ENCODE assay signal across 8 cellular contexts in the genomic region with DNA sequence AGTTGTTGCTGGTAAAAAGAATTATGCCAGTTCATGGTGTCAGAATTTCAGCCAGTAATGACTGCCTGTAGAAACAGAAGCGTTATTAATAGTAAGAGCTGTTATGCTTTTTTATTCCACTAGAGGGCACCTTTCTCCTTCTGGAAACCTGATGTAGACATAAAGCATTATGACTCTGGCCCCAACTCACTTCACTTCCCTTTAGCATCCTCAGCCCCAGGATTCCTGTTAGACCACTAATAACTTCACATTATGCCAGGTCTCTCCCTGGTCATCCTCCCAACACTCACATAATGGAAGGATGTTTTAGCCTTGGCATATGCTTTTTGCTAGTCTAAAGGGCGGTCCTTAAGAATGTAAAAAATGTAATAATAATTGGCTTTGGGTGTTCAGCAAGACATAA. TPM values are rescaled to one million over a fixed set of nuclear protein-coding genes. Genes with fewer than 3 reads are reported as not detected.
DNase-seq lines count a peak whose midpoint lies in the region; ATAC-seq, FAIRE-seq and TF ChIP-seq lines count a peak whose summit lies in the region.

No MANE protein-coding gene starts in this region.

- H3K9me1 ChIP-seq in endothelial cell of umbilical vein (replicated peaks; ENCODE audit: control insufficient read depth, extremely low read depth, insufficient read depth, low read length) = no peaks in the 10 kb centered on the region

- TF ChIP-seq CTCF in cardiac muscle cell (IDR thresholded peaks at IDR 0.05; ENCODE audit: low read depth, low read length) (peak; percentile 63), H9 (conservative IDR thresholded peaks at IDR 0.05) (peak; percentile 83), RWPE1 (conservative IDR thresholded peaks at IDR 0.05; ENCODE audit: low read depth) (peak; percentile 81), endothelial cell of umbilical vein (IDR thresholded peaks at IDR 0.05; ENCODE audit: extremely low read depth in 1 of 2, insufficient read depth in 1 of 2, low read depth in 1 of 2, low read length in 2 of 2) (peak; percentile 55 to 56)

- no peak overlapping the region for H3K14ac ChIP-seq in H9 (ENCODE audit: insufficient read depth, low read length)

- no peak overlapping the region for H3K4me3 Mint-ChIP-seq in H9
- no peak overlapping the region for H3K4me3 Mint-ChIP-seq in naive thymus-derived CD8-positive, alpha-beta T cell

- H2BK20ac ChIP-seq in H9 (ENCODE audit: low read depth, low read length, poor library complexity, severe bottlenecking) = no peak overlapping the region

- intact Hi-C loops in left ventricle myocardium superior (cut with micrococcal nuclease) = no loop called here
- intact Hi-C loops in endothelial cell of umbilical vein (cut with micrococcal nuclease) = loop anchor here (1.0 to 5.0 kb wide), 5 partner anchors 35 to 591 kb away; a partner anchor contains a TSS

- H3K9me3 Mint-ChIP-seq in H9 = peaks cover 4 to 9% of the 10 kb centered on the region in 2 experiments; a peak in 4 of 5 replicates
- no peaks in the 10 kb centered on the region for H3K9me3 Mint-ChIP-seq in naive thymus-derived CD8-positive, alpha-beta T cell

- H3K4me3 ChIP-seq in cardiac muscle cell (no peak overlapping the region), endothelial cell of umbilical vein (replicated peaks in 1 of 3; ENCODE audit: insufficient read depth in 1 of 3, low read depth in 1 of 3, low read length in 3 of 3) (no peak overlapping the region)

- no peak overlapping the region for H3K27ac Mint-ChIP-seq in H9
- H3K27ac Mint-ChIP-seq in naive thymus-derived CD8-positive, alpha-beta T cell = no peak overlapping the region

- H3K23ac ChIP-seq in H9 (ENCODE audit: insufficient read length, low read depth, low read length) = no peak overlapping the region

- no peak overlapping the region for H4K8ac ChIP-seq in H9 (replicated peaks; ENCODE audit: insufficient read length, low read depth, low read length)

- dilution Hi-C loops in endothelial cell of umbilical vein (cut with MboI; ENCODE audit: extremely low pct_ligation_motif_present, low sequenced_read_pairs) = no loop called here

- H4K20me1 ChIP-seq in H9 (ENCODE audit: control insufficient read depth, insufficient read depth, insufficient read length) (no peaks in the 10 kb centered on the region), endothelial cell of umbilical vein (replicated peaks; ENCODE audit: control insufficient read depth, extremely low read depth, insufficient read depth, low read length) (no peaks in the 10 kb centered on the region)

- no peak overlapping the region for H3K18ac ChIP-seq in H9 (ENCODE audit: insufficient read length, low read depth, low read length)

- H2AK5ac ChIP-seq in H9 (ENCODE audit: insufficient read length, low read length) = no peak overlapping the region

- no TSS peak for BruUV-seq in endothelial cell of umbilical vein (replicated peaks; lab: Mats Ljungman, UMichigan)

- no peak overlapping the region for H2BK12ac ChIP-seq in H9 (ENCODE audit: insufficient read length, low read depth, low read length)

- no peak overlapping the region for H4K91ac ChIP-seq in H9 (ENCODE audit: insufficient read length, low read depth, low read length)

- no peaks in the 10 kb centered on the region for H3K79me2 ChIP-seq in H9 (ENCODE audit: insufficient read depth, low read length)
- no peaks in the 10 kb centered on the region for H3K79me2 ChIP-seq in endothelial cell of umbilical vein (ENCODE audit: control insufficient read depth, insufficient read depth, low read length)

- H3K36me3 Mint-ChIP-seq in H9 (ENCODE audit: insufficient read depth in 1 of 3, low read depth in 3 of 3) = peaks cover 4 to 15% (median 6%) of the 10 kb centered on the region in 3 experiments; a peak in 5 of 7 replicates
- H3K36me3 Mint-ChIP-seq in naive thymus-derived CD8-positive, alpha-beta T cell = no peaks in the 10 kb centered on the region

- POLR2A ChIA-PET in RWPE1 (lab: Yijun Ruan, JAX; ENCODE audit: low non-redundant PET) = no interaction called here
- POLR2A ChIA-PET in endothelial cell of umbilical vein (lab: Charles Lee) = no interaction called here
- POLR2A ChIA-PET in naive thymus-derived CD8-positive, alpha-beta T cell (lab: Charles Lee) = no interaction called here

- no peaks in the 10 kb centered on the region for H3K36me3 ChIP-seq in cardiac muscle cell
- H3K36me3 ChIP-seq in endothelial cell of umbilical vein (ENCODE audit: control insufficient read depth in 2 of 2, extremely low read depth in 1 of 2, insufficient read depth in 2 of 2, low read length in 2 of 2) = no peaks in the 10 kb centered on the region

- no peaks in the 10 kb centered on the region for H3K27me3 ChIP-seq in cardiac muscle cell
- no peaks in the 10 kb centered on the region for H3K27me3 ChIP-seq in H9 (ENCODE audit: insufficient read depth, low read length)
- H3K27me3 ChIP-seq in endothelial cell of umbilical vein (ENCODE audit: control insufficient read depth in 2 of 2, insufficient read depth in 2 of 2, low read length in 2 of 2) = no peaks in the 10 kb centered on the region

- no peaks in the 10 kb centered on the region for H3K79me1 ChIP-seq in H9 (ENCODE audit: insufficient read depth, low read depth, low read length, poor library complexity, severe bottlenecking)

- CTCF ChIA-PET in RWPE1 (lab: Yijun Ruan, JAX) = interaction anchor here (0.6 to 0.7 kb wide), 3 partner anchors 16 to 181 kb away, joined by 3 to 4 read pairs (median 3); no protein-coding TSS in a partner anchor
- CTCF ChIA-PET in endothelial cell of umbilical vein (lab: Charles Lee) = interaction anchor here (0.6 to 3.6 kb wide), 30 partner anchors 9 to 591 kb away, joined by 3 to 32 read pairs (median 4); a partner anchor contains a TSS

- H3K9me3 ChIP-seq in cardiac muscle cell (ENCODE audit: low read depth) = no peaks in the 10 kb centered on the region
- no peaks in the 10 kb centered on the region for H3K9me3 ChIP-seq in H9 (ENCODE audit: control insufficient read depth, low read depth, low read length)
- no peaks in the 10 kb centered on the region for H3K9me3 ChIP-seq in endothelial cell of umbilical vein (replicated peaks; ENCODE audit: control insufficient read depth, insufficient read depth, low read length)

- H3K4ac ChIP-seq in H9 (ENCODE audit: low read depth, low read length) = no peak overlapping the region

- peaks cover 1% of the 10 kb centered on the region for H3K27me3 Mint-ChIP-seq in H9 (ENCODE audit: low read depth)
- peaks cover 3 to 38% (median 15%) of the 10 kb centered on the region in 5 donors for H3K27me3 Mint-ChIP-seq in naive thymus-derived CD8-positive, alpha-beta T cell

- peaks cover 15 to 26% of the 10 kb centered on the region in 2 experiments for H3K4me1 Mint-ChIP-seq in H9
- H3K4me1 Mint-ChIP-seq in naive thymus-derived CD8-positive, alpha-beta T cell = peaks cover 0 to 12% (median 1%) of the 10 kb centered on the region in 4 donors

- no peak overlapping the region for H2BK5ac ChIP-seq in H9 (ENCODE audit: insufficient read length, low read length)

- H3T11ph ChIP-seq in H9 (ENCODE audit: low read length) = no peak overlapping the region

- no CpG with 5 or more reads among the region's 2 CpGs for WGBS in H9 (ENCODE audit: extremely low coverage, insufficient read length, low lambda C conversion rate)

- no peaks in the 10 kb centered on the region for H3K23me2 ChIP-seq in H9 (ENCODE audit: insufficient read length, low read depth, low read length, poor library complexity, severe bottlenecking)

- H4K5ac ChIP-seq in H9 (ENCODE audit: insufficient read length, low read depth, low read length) = no peak overlapping the region

- no peak overlapping the region for H3K27ac ChIP-seq in cardiac muscle cell
- H3K27ac ChIP-seq in H9 (ENCODE audit: insufficient read length, low read depth, low read length) = no peak overlapping the region
- H3K27ac ChIP-seq in RWPE1 = no peak overlapping the region
- H3K27ac ChIP-seq in endothelial cell of umbilical vein (ENCODE audit: insufficient read depth, low read depth, low read length) = no peak overlapping the region

- no peak overlapping the region for H3K56ac ChIP-seq in H9 (ENCODE audit: insufficient read length, low read depth, low read length)

- FAIRE-seq in endothelial cell of umbilical vein (lab: Jason Lieb, UNC) = peak; percentile 77

- H2BK120ac ChIP-seq in H9 (ENCODE audit: low read depth, low read length, poor library complexity, severe bottlenecking) = no peak overlapping the region

- no peak for ATAC-seq in left ventricle myocardium superior
- ATAC-seq in naive thymus-derived CD8-positive, alpha-beta T cell = peak; percentile 57 to 65

- no peak overlapping the region for H2BK15ac ChIP-seq in H9 (ENCODE audit: low read depth, low read length)

- no peak overlapping the region for H2AFZ ChIP-seq in H9 (ENCODE audit: low read length)
- H2AFZ ChIP-seq in endothelial cell of umbilical vein (ENCODE audit: low read depth, low read length) = no peak overlapping the region

- DNase-seq in cardiac muscle cell (ENCODE audit: low read depth in 1 of 2, low spot score in 1 of 2) = peak; percentile 78 to 82
- no peak for DNase-seq in left ventricle myocardium superior
- no peak for DNase-seq in H9
- peak; percentile 65 for DNase-seq in M059J (ENCODE audit: low read depth)
- peak; percentile 11 for DNase-seq in RWPE1 (ENCODE audit: low spot score)
- peak; percentile 71 for DNase-seq in endothelial cell of umbilical vein (ENCODE audit: low read depth, low spot score)
- DNase-seq in naive thymus-derived CD8-positive, alpha-beta T cell = peak in 3 of 10 donors; percentile 41 to 51 (median 48)
- no peak for DNase-seq in COLO668 (lab: John Stamatoyannopoulos, UW; ENCODE audit: unreplicated experiment)

- H3K4me2 ChIP-seq in H9 (ENCODE audit: insufficient read depth, insufficient read length, low read length) = no peak overlapping the region
- no peak overlapping the region for H3K4me2 ChIP-seq in endothelial cell of umbilical vein (ENCODE audit: insufficient read depth, low read length)

- H3K4me1 ChIP-seq in cardiac muscle cell (ENCODE audit: low read depth) (peaks cover 3% of the 10 kb centered on the region), H9 (ENCODE audit: insufficient read depth, low read length) (peaks cover 1% of the 10 kb centered on the region; the same call in 1 of the 2 replicates), endothelial cell of umbilical vein (ENCODE audit: control insufficient read depth, extremely low read depth, insufficient read depth, low read length) (peaks cover 28% of the 10 kb centered on the region)

- no peak for TF ChIP-seq POLR2A in endothelial cell of umbilical vein (IDR thresholded peaks at IDR 0.05; ENCODE audit: low read depth, low read length)

- no peak overlapping the region for H3K9ac ChIP-seq in H9 (ENCODE audit: extremely low read depth, insufficient read length, low read length)
- H3K9ac ChIP-seq in endothelial cell of umbilical vein (replicated peaks; ENCODE audit: extremely low read depth, insufficient read depth, low read length) = no peak overlapping the region

RNA-seq across cellular contexts. Expression of a gene that starts 34.9 kb away (rescaled TPM):
- 1.3 and 2.5 TPM in 2 replicates for total RNA-seq in cardiac muscle cell
- polyA plus RNA-seq in cardiac muscle cell = 0.84 and 5.3 TPM in 2 replicates
- 1.7 TPM for total RNA-seq in left ventricle myocardium superior
- 21.6 and 23.2 TPM in 2 replicates for total RNA-seq in H9 (2021)
- total RNA-seq in M059J (2014; rRNA removed; shearing (Covaris generic)) = 6.8 and 8.5 TPM in 2 replicates
- 20.8 and 21.4 TPM in 2 replicates for total RNA-seq in endothelial cell of umbilical vein
- 2.6 and 4.2 TPM in 2 replicates for polyA plus RNA-seq in endothelial cell of umbilical vein
- 4.5 and 4.8 TPM in 2 replicates for polyA plus RNA-seq in endothelial cell of umbilical vein (2011; cell fraction: cytosol; rRNA removed)
- 5.7 and 9.9 TPM in 2 replicates for polyA plus RNA-seq in endothelial cell of umbilical vein (2011; cell fraction: nucleus; rRNA removed)
- 5.7 and 10.7 TPM in 2 replicates for polyA plus RNA-seq in endothelial cell of umbilical vein (2012)
- polyA minus RNA-seq in endothelial cell of umbilical vein = 4.4 and 4.7 TPM in 2 replicates
- polyA minus RNA-seq in endothelial cell of umbilical vein (2011; cell fraction: cytosol; rRNA and poly(A)+ RNA removed) = 5.1 TPM
- 6.3 and 9.3 TPM in 2 replicates for polyA minus RNA-seq in endothelial cell of umbilical vein (2011; cell fraction: nucleus; rRNA and poly(A)+ RNA removed)
- total RNA-seq in naive thymus-derived CD8-positive, alpha-beta T cell = 1 to 10 TPM; 3.8 to 4.2 TPM
- 1 to 10 TPM in 2 of 3 donors, under 1 TPM in 1; 0.98 to 1.3 (median 1.2) TPM for polyA plus RNA-seq in naive thymus-derived CD8-positive, alpha-beta T cell

RNA-seq across cellular contexts. Expression of a gene that starts 35.0 kb away (rescaled TPM):
- not detected in 2 replicates for total RNA-seq in cardiac muscle cell
- 0.72 TPM in 1 of 2 replicates, not detected in the other for polyA plus RNA-seq in cardiac muscle cell
- total RNA-seq in left ventricle myocardium superior = not detected
- not detected in 2 replicates for total RNA-seq in H9 (2021)
- total RNA-seq in M059J (2014; rRNA removed; shearing (Covaris generic)) = not detected in 2 replicates
- total RNA-seq in endothelial cell of umbilical vein = not detected in 2 replicates
- not detected in 2 replicates for polyA plus RNA-seq in endothelial cell of umbilical vein
- polyA plus RNA-seq in endothelial cell of umbilical vein (2011; cell fraction: cytosol; rRNA removed) = 0.08 and 0.16 TPM in 2 replicates
- polyA plus RNA-seq in endothelial cell of umbilical vein (2011; cell fraction: nucleus; rRNA removed) = 0.21 TPM in 1 of 2 replicates, not detected in the other
- 0.68 TPM in 1 of 2 replicates, not detected in the other for polyA plus RNA-seq in endothelial cell of umbilical vein (2012)
- polyA minus RNA-seq in endothelial cell of umbilical vein = not detected in 2 replicates
- not detected for polyA minus RNA-seq in endothelial cell of umbilical vein (2011; cell fraction: cytosol; rRNA and poly(A)+ RNA removed)
- polyA minus RNA-seq in endothelial cell of umbilical vein (2011; cell fraction: nucleus; rRNA and poly(A)+ RNA removed) = not detected in 2 replicates
- not detected for total RNA-seq in naive thymus-derived CD8-positive, alpha-beta T cell
- not detected for polyA plus RNA-seq in naive thymus-derived CD8-positive, alpha-beta T cell

Comparison
In these comparisons a context has a peak if more than half of its experiments do, and no peak if none do; other contexts are left out.
1. DNase-seq: peak in cardiac muscle cell (2 of 2), M059J (single experiment), RWPE1 (single experiment) and endothelial cell of umbilical vein (single experiment); none in left ventricle myocardium superior (single experiment), H9 (single experiment) and COLO668 (single experiment).
2. Peak in every context shown above with its lines, with median percentiles within 50 percentile points of each other: CTCF ChIP-seq.